ENCODE assay signal across 9 cellular contexts in genomic region chr1:219088778-219089557, GRCh38.
DNase-seq lines count a peak whose midpoint lies in the region; ATAC-seq and TF ChIP-seq lines count a peak whose summit lies in the region.
"Had no signal": no experiment of that assay in that cellular context is flagged by ENCODE, and none has a peak within 500 bp of the region (broad histone marks: within the 10 kb centered on the region; RNA-seq: fewer than 3 reads in every experiment).

No MANE protein-coding gene starts in this region.

- BruUV-seq in Calu3 (replicated peaks; lab: Mats Ljungman, UMichigan), result no TSS peak

- H3K4me1 Mint-ChIP-seq in Calu3 (ENCODE audit: low read depth, unreplicated experiment), result peaks cover 40% of the 10 kb centered on the region

- no peak for TF ChIP-seq CTCF in Calu3 (IDR thresholded peaks at IDR 0.05; ENCODE audit: unreplicated experiment)
- TF ChIP-seq CTCF in mucosa of descending colon (IDR thresholded peaks at IDR 0.05), result no peak

- H3K36me3 Mint-ChIP-seq in Calu3 (ENCODE audit: insufficient read depth, unreplicated experiment), result peaks cover 4% of the 10 kb centered on the region

- ATAC-seq in GM21528 (IDR thresholded peaks at IDR 0.05; ENCODE audit: low FRiP score, unreplicated experiment) (peak; percentile 82), HG03571 (IDR thresholded peaks at IDR 0.05; ENCODE audit: unreplicated experiment) (peak; percentile 82), mucosa of descending colon (peak; percentile 70)

- no peaks in the 10 kb centered on the region for H3K36me3 ChIP-seq in mucosa of descending colon (ENCODE audit: low read depth)

- DNase-seq in Calu3 (peak; percentile 84), astrocyte of the hippocampus (ENCODE audit: low read depth, low spot score) (peak; percentile 65), mucosa of descending colon (peak in 2 of 3 donors; percentile 8 to 50), GM19240 (ENCODE audit: insufficient read length, low spot score) (no peak), D341Med (ENCODE audit: low spot score) (no peak), NCI-H2081 treated with DMSO at 0.1 percent for 48 hours (lab: John Stamatoyannopoulos, UW) (no peak)

- H3K9me3 ChIP-seq in mucosa of descending colon, result no peaks in the 10 kb centered on the region

- CTCF ChIA-PET in Calu3 (lab: Charles Lee), result interaction anchor here (0.6 to 2.8 kb wide), 4 partner anchors 8 to 719 kb away, joined by 3 to 10 read pairs (median 3); no protein-coding TSS in a partner anchor

- H3K4me3 ChIP-seq in mucosa of descending colon, result no peak overlapping the region
- H3K4me3 ChIP-seq: dorsolateral prefrontal cortex had no signal

- intact Hi-C loops in Calu3 (cut with micrococcal nuclease; ENCODE audit: unreplicated experiment) (loop anchor here (2.0 kb wide), 1 partner anchor 86 kb away; no protein-coding TSS in a partner anchor), mucosa of descending colon (cut with DNase I, micrococcal nuclease) (no loop called here)

- no peaks in the 10 kb centered on the region for H3K4me1 ChIP-seq in mucosa of descending colon (ENCODE audit: low read depth)

- peaks cover 3% of the 10 kb centered on the region for H3K9me3 Mint-ChIP-seq in Calu3 (ENCODE audit: low read depth, unreplicated experiment)

- peak overlapping the region; percentile 33 for H3K4me3 Mint-ChIP-seq in Calu3 (ENCODE audit: low read depth, unreplicated experiment)

- no peaks in the 10 kb centered on the region for H3K27me3 Mint-ChIP-seq in Calu3 (ENCODE audit: unreplicated experiment)

- peak overlapping the region; percentile 93 for H3K27ac Mint-ChIP-seq in Calu3 (ENCODE audit: unreplicated experiment)

Comparison
In these comparisons a context has a peak if more than half of its experiments do, and no peak if none do; other contexts are left out.
1. DNase-seq: peak in Calu3 (single experiment), astrocyte of the hippocampus (single experiment) and mucosa of descending colon (2 of 3); none in GM19240 (single experiment), D341Med (single experiment) and NCI-H2081 treated with DMSO at 0.1 percent for 48 hours (single experiment).
2. Peak in every context shown above with its lines, with median percentiles within 50 percentile points of each other: ATAC-seq.